In the genomic region with DNA sequence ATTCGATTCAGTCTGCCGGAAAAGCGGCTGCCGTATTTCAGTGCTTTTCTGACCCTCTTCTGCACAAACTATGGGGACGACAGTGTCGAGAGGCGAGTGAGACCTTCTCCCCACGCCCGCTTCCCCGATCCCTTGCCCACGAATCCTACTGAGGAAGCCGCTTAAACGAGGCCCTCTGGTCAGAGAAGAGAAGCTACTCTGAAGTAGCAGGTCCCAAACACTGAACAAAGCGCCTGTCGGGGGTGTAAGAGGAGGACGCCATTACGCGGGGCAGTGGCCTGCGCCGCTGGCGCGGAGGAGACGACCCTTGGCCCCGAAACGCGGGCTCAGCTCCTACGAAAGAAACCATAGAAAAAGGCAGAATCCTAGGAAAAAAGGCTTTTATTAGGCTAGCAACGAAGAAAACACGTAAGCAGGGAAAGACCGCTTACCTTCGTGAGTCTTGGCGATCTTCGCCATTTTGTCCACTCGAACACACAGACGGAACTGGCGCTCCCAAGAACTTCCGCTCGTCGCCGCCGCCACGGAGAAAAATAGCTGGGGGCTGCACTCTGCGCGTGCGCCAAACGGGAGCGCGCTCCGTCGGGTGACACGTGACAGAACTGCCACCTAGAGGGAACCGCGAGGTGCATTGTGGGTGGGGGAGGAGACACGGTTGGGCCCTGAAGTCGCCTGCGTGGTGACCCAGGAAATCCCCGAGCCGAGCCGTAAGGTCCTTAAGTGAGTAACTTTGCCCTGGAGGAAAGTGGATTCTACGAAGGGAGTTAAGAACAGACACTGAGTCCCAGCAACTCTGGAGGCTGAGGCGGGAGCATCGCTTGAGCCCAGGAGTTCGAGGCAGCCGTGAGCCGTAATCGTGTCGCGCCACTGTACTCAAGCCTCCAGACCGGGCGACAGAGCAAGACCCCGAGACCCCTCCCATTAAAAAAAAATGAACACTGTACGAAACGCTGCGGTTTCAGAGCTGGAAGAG, we compare ENCODE assay signal across 1 cellular context.
TF ChIP-seq lines count a peak whose summit lies in the region.

Gene SF3B1 (minus strand): TSS at position 488 of the 973 bp plus-strand sequence. CDS start 29 bp downstream, at position 459.

TF ChIP-seq in GM12878, 131 proteins besides CTCF, POLR2A, EP300 and RAD21 (continued from another document and continues in another):
- TF ChIP-seq PRDM15 (CRISPR knock-in tag; IDR thresholded peaks at IDR 0.05) = no peak
- peak; percentile 96 for TF ChIP-seq TAF1 (IDR thresholded peaks at IDR 0.05; ENCODE audit: borderline replicate concordance, low read depth, low read length)
- no peak for TF ChIP-seq CEBPB (IDR thresholded peaks at IDR 0.05; ENCODE audit: borderline replicate concordance in 1 of 2, low read depth in 2 of 2, low read length in 2 of 2)
- 0 out of 2 replicates have a peak, but pooled peaks have one; percentile 31 for TF ChIP-seq MEF2A (IDR thresholded peaks at IDR 0.05; ENCODE audit: insufficient read depth, low read depth, low read length)
- TF ChIP-seq NR2F1 (conservative IDR thresholded peaks at IDR 0.05) = peak; percentile 95
- TF ChIP-seq CBX5 (IDR thresholded peaks at IDR 0.05; ENCODE audit: low read depth) = no peak
- TF ChIP-seq ZNF217 (IDR thresholded peaks at IDR 0.05) = no peak
- TF ChIP-seq, protein P1, sequence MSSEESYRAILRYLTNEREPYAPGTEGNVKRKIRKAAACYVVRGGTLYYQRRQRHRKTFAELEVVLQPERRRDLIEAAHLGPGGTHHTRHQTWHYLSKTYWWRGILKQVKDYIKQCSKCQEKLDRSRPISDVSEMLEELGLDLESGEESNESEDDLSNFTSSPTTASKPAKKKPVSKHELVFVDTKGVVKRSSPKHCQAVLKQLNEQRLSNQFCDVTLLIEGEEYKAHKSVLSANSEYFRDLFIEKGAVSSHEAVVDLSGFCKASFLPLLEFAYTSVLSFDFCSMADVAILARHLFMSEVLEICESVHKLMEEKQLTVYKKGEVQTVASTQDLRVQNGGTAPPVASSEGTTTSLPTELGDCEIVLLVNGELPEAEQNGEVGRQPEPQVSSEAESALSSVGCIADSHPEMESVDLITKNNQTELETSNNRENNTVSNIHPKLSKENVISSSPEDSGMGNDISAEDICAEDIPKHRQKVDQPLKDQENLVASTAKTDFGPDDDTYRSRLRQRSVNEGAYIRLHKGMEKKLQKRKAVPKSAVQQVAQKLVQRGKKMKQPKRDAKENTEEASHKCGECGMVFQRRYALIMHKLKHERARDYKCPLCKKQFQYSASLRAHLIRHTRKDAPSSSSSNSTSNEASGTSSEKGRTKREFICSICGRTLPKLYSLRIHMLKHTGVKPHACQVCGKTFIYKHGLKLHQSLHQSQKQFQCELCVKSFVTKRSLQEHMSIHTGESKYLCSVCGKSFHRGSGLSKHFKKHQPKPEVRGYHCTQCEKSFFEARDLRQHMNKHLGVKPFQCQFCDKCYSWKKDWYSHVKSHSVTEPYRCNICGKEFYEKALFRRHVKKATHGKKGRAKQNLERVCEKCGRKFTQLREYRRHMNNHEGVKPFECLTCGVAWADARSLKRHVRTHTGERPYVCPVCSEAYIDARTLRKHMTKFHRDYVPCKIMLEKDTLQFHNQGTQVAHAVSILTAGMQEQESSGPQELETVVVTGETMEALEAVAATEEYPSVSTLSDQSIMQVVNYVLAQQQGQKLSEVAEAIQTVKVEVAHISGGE (CRISPR knock-in tag; IDR thresholded peaks at IDR 0.05) = no peak
- TF ChIP-seq TBL1XR1 (IDR thresholded peaks at IDR 0.05; ENCODE audit: low read depth, low read length) = no peak
- TF ChIP-seq POU2F2 (IDR thresholded peaks at IDR 0.05; ENCODE audit: borderline replicate concordance, low read depth, low read length) = peak; percentile 73; the same call in 2 of the 3 replicates
- TF ChIP-seq, protein P2, sequence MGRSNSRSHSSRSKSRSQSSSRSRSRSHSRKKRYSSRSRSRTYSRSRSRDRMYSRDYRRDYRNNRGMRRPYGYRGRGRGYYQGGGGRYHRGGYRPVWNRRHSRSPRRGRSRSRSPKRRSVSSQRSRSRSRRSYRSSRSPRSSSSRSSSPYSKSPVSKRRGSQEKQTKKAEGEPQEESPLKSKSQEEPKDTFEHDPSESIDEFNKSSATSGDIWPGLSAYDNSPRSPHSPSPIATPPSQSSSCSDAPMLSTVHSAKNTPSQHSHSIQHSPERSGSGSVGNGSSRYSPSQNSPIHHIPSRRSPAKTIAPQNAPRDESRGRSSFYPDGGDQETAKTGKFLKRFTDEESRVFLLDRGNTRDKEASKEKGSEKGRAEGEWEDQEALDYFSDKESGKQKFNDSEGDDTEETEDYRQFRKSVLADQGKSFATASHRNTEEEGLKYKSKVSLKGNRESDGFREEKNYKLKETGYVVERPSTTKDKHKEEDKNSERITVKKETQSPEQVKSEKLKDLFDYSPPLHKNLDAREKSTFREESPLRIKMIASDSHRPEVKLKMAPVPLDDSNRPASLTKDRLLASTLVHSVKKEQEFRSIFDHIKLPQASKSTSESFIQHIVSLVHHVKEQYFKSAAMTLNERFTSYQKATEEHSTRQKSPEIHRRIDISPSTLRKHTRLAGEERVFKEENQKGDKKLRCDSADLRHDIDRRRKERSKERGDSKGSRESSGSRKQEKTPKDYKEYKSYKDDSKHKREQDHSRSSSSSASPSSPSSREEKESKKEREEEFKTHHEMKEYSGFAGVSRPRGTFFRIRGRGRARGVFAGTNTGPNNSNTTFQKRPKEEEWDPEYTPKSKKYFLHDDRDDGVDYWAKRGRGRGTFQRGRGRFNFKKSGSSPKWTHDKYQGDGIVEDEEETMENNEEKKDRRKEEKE (IDR thresholded peaks at IDR 0.05) = no peak
- peak; percentile 87; the same call in 1 of the 2 replicates for TF ChIP-seq ASH2L (IDR thresholded peaks at IDR 0.05; ENCODE audit: borderline replicate concordance, low read depth)
- no peak for TF ChIP-seq DPF2 (IDR thresholded peaks at IDR 0.05)
- TF ChIP-seq ZNF24 (IDR thresholded peaks at IDR 0.05) = no peak
- TF ChIP-seq RCOR1 (conservative IDR thresholded peaks at IDR 0.05; ENCODE audit: low read depth, low read length) = no peak
- TF ChIP-seq CBX3 (IDR thresholded peaks at IDR 0.05; ENCODE audit: borderline replicate concordance, low read depth) = no peak
- no peak for TF ChIP-seq JUND (IDR thresholded peaks at IDR 0.05; ENCODE audit: low read depth, low read length)
- TF ChIP-seq, protein P3, sequence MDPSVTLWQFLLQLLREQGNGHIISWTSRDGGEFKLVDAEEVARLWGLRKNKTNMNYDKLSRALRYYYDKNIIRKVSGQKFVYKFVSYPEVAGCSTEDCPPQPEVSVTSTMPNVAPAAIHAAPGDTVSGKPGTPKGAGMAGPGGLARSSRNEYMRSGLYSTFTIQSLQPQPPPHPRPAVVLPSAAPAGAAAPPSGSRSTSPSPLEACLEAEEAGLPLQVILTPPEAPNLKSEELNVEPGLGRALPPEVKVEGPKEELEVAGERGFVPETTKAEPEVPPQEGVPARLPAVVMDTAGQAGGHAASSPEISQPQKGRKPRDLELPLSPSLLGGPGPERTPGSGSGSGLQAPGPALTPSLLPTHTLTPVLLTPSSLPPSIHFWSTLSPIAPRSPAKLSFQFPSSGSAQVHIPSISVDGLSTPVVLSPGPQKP (IDR thresholded peaks at IDR 0.05; ENCODE audit: low read depth, low read length) = peak; percentile 83
- TF ChIP-seq SREBF2 (IDR thresholded peaks at IDR 0.05; ENCODE audit: low read length) = no peak
- peak; percentile 70 for TF ChIP-seq E2F8 (IDR thresholded peaks at IDR 0.05; ENCODE audit: low read depth, partially characterized antibody)
- TF ChIP-seq ZNF274 (IDR thresholded peaks at IDR 0.05; ENCODE audit: insufficient read depth, insufficient read length) = no peak
- TF ChIP-seq NFIC (IDR thresholded peaks at IDR 0.05; ENCODE audit: low read depth, low read length) = no peak; the same call in 1 of the 2 replicates
- TF ChIP-seq MTA2 (IDR thresholded peaks at IDR 0.05; ENCODE audit: low read depth) = no peak
- TF ChIP-seq BCL3 (IDR thresholded peaks at IDR 0.05; ENCODE audit: borderline replicate concordance, insufficient read depth, low read depth, low read length, poor library complexity, severe bottlenecking) = no peak
- TF ChIP-seq POLR2AphosphoS2 (IDR thresholded peaks at IDR 0.05; ENCODE audit: low read depth, low read length) = peak; percentile 94
- TF ChIP-seq NBN (IDR thresholded peaks at IDR 0.05) = peak; percentile 77; the same call in 1 of the 2 replicates
- peak; percentile 84; the same call in 1 of the 2 replicates for TF ChIP-seq PAX8 (IDR thresholded peaks at IDR 0.05)
- peak; percentile 89 for TF ChIP-seq GABPA (IDR thresholded peaks at IDR 0.05; ENCODE audit: low read depth)
- TF ChIP-seq SPI1 (IDR thresholded peaks at IDR 0.05; ENCODE audit: borderline replicate concordance, insufficient read depth, low read depth, low read length) = peak; percentile 46; the same call in 1 of the 2 replicates
- no peak for TF ChIP-seq BMI1 (IDR thresholded peaks at IDR 0.05; ENCODE audit: borderline replicate concordance)
- TF ChIP-seq ESRRA (IDR thresholded peaks at IDR 0.05; ENCODE audit: low read length) = no peak
- peak; percentile 31; the same call in 1 of the 2 replicates for TF ChIP-seq BACH1 (IDR thresholded peaks at IDR 0.05; ENCODE audit: borderline replicate concordance)
- TF ChIP-seq EGR1 (IDR thresholded peaks at IDR 0.05; ENCODE audit: borderline replicate concordance in 1 of 2, low read depth in 2 of 2, low read length in 2 of 2) = 0 out of 3 replicates have a peak, but pooled peaks of 1 of the 2 experiments have one; percentile 23
- TF ChIP-seq, protein P4, sequence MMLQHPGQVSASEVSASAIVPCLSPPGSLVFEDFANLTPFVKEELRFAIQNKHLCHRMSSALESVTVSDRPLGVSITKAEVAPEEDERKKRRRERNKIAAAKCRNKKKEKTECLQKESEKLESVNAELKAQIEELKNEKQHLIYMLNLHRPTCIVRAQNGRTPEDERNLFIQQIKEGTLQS (IDR thresholded peaks at IDR 0.05; ENCODE audit: borderline replicate concordance, extremely low read depth, low read depth, low read length) = peak; percentile 68; the same call in 1 of the 2 replicates
- TF ChIP-seq RB1 (IDR thresholded peaks at IDR 0.05; ENCODE audit: borderline replicate concordance) = peak; percentile 42; the same call in 1 of the 2 replicates
- TF ChIP-seq CREB1 (IDR thresholded peaks at IDR 0.05; ENCODE audit: low read depth) = peak; percentile 67
- no peak for TF ChIP-seq SRF (IDR thresholded peaks at IDR 0.05; ENCODE audit: low read depth in 2 of 2, low read length in 2 of 2)
- peak; percentile 89 for TF ChIP-seq MAX (IDR thresholded peaks at IDR 0.05; ENCODE audit: low read depth, low read length)
